In the genomic region with DNA sequence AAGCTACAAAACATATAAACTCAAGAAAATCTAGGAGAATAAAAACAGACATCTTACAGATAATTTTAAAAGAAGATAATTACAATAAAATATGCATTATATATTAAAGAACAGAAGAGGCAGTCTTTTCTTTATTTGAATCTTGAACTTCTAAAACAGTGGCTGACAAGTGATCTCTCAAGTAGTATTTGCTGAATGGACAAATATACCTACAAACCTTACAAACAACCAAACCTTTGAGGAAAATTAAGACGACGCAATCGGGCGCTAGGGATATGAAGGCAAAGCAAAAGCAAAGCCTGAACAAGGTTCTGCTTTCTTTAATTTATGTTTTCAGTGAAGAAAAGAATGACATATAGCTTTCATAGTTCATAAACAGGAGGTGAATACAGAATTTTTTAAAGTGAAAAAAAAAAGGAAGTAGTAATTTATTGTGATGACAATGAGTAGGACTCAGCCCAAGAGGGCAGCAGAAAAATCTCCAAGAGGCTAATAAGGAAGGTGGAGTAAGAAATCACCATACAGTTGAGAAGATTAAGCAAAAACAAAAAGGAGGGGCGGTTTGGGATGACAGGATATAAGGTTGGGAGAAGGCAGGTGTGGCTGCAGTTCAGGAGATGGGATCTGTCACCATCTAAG, we compare ENCODE assay signal across 1 cellular context.
TF ChIP-seq lines count a peak whose summit lies in the region.

No MANE protein-coding gene starts in this region.

TF ChIP-seq in HepG2, 621 proteins besides CTCF, POLR2A, EP300 and RAD21 (continued from another document):
- TF ChIP-seq, protein P1, sequence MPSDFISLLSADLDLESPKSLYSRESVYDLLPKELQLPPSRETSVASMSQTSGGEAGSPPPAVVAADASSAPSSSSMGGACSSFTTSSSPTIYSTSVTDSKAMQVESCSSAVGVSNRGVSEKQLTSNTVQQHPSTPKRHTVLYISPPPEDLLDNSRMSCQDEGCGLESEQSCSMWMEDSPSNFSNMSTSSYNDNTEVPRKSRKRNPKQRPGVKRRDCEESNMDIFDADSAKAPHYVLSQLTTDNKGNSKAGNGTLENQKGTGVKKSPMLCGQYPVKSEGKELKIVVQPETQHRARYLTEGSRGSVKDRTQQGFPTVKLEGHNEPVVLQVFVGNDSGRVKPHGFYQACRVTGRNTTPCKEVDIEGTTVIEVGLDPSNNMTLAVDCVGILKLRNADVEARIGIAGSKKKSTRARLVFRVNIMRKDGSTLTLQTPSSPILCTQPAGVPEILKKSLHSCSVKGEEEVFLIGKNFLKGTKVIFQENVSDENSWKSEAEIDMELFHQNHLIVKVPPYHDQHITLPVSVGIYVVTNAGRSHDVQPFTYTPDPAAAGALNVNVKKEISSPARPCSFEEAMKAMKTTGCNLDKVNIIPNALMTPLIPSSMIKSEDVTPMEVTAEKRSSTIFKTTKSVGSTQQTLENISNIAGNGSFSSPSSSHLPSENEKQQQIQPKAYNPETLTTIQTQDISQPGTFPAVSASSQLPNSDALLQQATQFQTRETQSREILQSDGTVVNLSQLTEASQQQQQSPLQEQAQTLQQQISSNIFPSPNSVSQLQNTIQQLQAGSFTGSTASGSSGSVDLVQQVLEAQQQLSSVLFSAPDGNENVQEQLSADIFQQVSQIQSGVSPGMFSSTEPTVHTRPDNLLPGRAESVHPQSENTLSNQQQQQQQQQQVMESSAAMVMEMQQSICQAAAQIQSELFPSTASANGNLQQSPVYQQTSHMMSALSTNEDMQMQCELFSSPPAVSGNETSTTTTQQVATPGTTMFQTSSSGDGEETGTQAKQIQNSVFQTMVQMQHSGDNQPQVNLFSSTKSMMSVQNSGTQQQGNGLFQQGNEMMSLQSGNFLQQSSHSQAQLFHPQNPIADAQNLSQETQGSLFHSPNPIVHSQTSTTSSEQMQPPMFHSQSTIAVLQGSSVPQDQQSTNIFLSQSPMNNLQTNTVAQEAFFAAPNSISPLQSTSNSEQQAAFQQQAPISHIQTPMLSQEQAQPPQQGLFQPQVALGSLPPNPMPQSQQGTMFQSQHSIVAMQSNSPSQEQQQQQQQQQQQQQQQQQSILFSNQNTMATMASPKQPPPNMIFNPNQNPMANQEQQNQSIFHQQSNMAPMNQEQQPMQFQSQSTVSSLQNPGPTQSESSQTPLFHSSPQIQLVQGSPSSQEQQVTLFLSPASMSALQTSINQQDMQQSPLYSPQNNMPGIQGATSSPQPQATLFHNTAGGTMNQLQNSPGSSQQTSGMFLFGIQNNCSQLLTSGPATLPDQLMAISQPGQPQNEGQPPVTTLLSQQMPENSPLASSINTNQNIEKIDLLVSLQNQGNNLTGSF (CRISPR knock-in tag; IDR thresholded peaks at IDR 0.05), result no peak
- TF ChIP-seq, protein P2, sequence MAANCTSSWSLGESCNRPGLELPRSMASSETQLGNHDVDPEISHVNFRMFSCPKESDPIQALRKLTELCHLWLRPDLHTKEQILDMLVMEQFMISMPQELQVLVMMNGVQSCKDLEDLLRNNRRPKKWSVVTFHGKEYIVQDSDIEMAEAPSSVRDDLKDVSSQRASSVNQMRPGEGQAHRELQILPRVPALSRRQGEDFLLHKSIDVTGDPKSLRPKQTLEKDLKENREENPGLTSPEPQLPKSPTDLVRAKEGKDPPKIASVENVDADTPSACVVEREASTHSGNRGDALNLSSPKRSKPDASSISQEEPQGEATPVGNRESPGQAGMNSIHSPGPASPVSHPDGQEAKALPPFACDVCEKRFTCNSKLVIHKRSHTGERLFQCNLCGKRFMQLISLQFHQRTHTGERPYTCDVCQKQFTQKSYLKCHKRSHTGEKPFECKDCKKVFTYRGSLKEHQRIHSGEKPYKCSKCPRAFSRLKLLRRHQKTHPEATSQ (CRISPR knock-in tag; IDR thresholded peaks at IDR 0.05; ENCODE audit: borderline replicate concordance), result no peak
- TF ChIP-seq ZNF567 (CRISPR knock-in tag; IDR thresholded peaks at IDR 0.05; ENCODE audit: borderline replicate concordance) (no peak), NKX3-1 (CRISPR knock-in tag; IDR thresholded peaks at IDR 0.05) (no peak), ATF7 (IDR thresholded peaks at IDR 0.05) (no peak), ATF7 (CRISPR knock-in tag; IDR thresholded peaks at IDR 0.05) (no peak)
